In genomic region chr1:27542463-27543273, GRCh38 we compare ENCODE assay signal across 8 cellular contexts. TPM values are rescaled to one million over a fixed set of nuclear protein-coding genes. Genes with fewer than 3 reads are reported as not detected.
A peak's percentile ranks its signal among the peaks of the same experiment; 100 is the strongest.
DNase-seq lines count a peak whose midpoint lies in the region; ATAC-seq and TF ChIP-seq lines count a peak whose summit lies in the region.

No MANE protein-coding gene starts in this region.

- H3K4me3 ChIP-seq in dorsolateral prefrontal cortex: no peak overlapping the region
- H3K4me3 ChIP-seq in muscle layer of duodenum (ENCODE audit: low read depth in 1 of 2, low read length in 2 of 2): no peak overlapping the region
- H3K4me3 ChIP-seq in A673 (ENCODE audit: low read depth, low read length, poor library complexity, severe bottlenecking): no peak overlapping the region

- intact Hi-C loops in dorsolateral prefrontal cortex (cut with DNase I): loop anchor here in 1 of 2 donors (10.0 kb wide), 1 partner anchor 122 kb away; no protein-coding TSS in a partner anchor
- intact Hi-C loops in A673 (cut with micrococcal nuclease; ENCODE audit: unreplicated experiment): no loop called here

- ATAC-seq in GM18498 (IDR thresholded peaks at IDR 0.05; ENCODE audit: unreplicated experiment) (no peak), HG03354 (IDR thresholded peaks at IDR 0.05; ENCODE audit: poor library complexity, severe bottlenecking, unreplicated experiment) (no peak)

- H3K27ac ChIP-seq in RWPE1: peak overlapping the region; percentile 99
- H3K27ac ChIP-seq in dorsolateral prefrontal cortex: peak overlapping the region in 54 of 59 donors; percentile 2 to 84 (median 65)
- H3K27ac ChIP-seq in muscle layer of duodenum (ENCODE audit: low read length): peak overlapping the region; percentile 65
- no peak overlapping the region for H3K27ac ChIP-seq in A673 (ENCODE audit: low read depth, low read length, poor library complexity, severe bottlenecking)

- H3K4me1 ChIP-seq in muscle layer of duodenum (ENCODE audit: control insufficient read depth in 1 of 2, insufficient read depth in 2 of 2, low read length in 2 of 2) (peaks cover 27 to 81% of the 10 kb centered on the region in 2 donors), A673 (ENCODE audit: insufficient read depth, low read length, poor library complexity, severe bottlenecking) (no peaks in the 10 kb centered on the region)

- TF ChIP-seq CTCF in RWPE1 (conservative IDR thresholded peaks at IDR 0.05; ENCODE audit: low read depth) (no peak), dorsolateral prefrontal cortex (IDR thresholded peaks at IDR 0.05 in 54 of 56, conservative IDR thresholded peaks at IDR 0.05 in 2 of 56; ENCODE audit: low read depth in 1 of 56, partially characterized antibody in 56 of 56) (no peak), A673 (conservative IDR thresholded peaks at IDR 0.05; ENCODE audit: low read depth, low read length) (no peak)

- POLR2A ChIA-PET in RWPE1 (lab: Yijun Ruan, JAX; ENCODE audit: low non-redundant PET) (interaction anchor here (0.6 kb wide), 1 partner anchor 53 kb away, joined by 3 read pairs; the partner anchor contains the start of gene WASF2), A673 (lab: Charles Lee; ENCODE audit: low non-redundant PET) (no interaction called here)

- no TSS peak for BruUV-seq in A673 (replicated peaks; lab: Mats Ljungman, UMichigan)

- CTCF ChIA-PET in RWPE1 (lab: Yijun Ruan, JAX): interaction anchor here (0.6 to 3.4 kb wide), 3 partner anchors 14 to 115 kb away, joined by 3 to 28 read pairs (median 9); no protein-coding TSS in a partner anchor
- CTCF ChIA-PET in A673 (lab: Charles Lee): no interaction called here

- H3K36me3 ChIP-seq in muscle layer of duodenum (ENCODE audit: control insufficient read depth in 1 of 2, insufficient read depth in 2 of 2, low read length in 2 of 2) (peaks cover 3 to 24% of the 10 kb centered on the region in 2 donors), A673 (ENCODE audit: insufficient read depth, low read length, poor library complexity, severe bottlenecking) (peaks cover 9% of the 10 kb centered on the region)

- DNase-seq in ELR (ENCODE audit: low read depth) (peak; percentile 86), RWPE1 (ENCODE audit: low spot score) (peak; percentile 87), dorsolateral prefrontal cortex (no peak), NCI-H345 (lab: John Stamatoyannopoulos, UW) (no peak), A673 (ENCODE audit: low spot score) (no peak)

- H3K9me3 ChIP-seq in muscle layer of duodenum (ENCODE audit: control insufficient read depth in 1 of 2, low read length in 2 of 2) (no peaks in the 10 kb centered on the region), A673 (ENCODE audit: low read depth, low read length, poor library complexity, severe bottlenecking) (no peaks in the 10 kb centered on the region)

- H3K27me3 ChIP-seq in dorsolateral prefrontal cortex (no peaks in the 10 kb centered on the region), muscle layer of duodenum (ENCODE audit: low read depth, low read length) (no peaks in the 10 kb centered on the region), A673 (replicated peaks; ENCODE audit: insufficient read depth, low read depth, low read length, poor library complexity) (no peaks in the 10 kb centered on the region)

RNA-seq across cellular contexts. Expression of gene WASF2, which starts 52.7 kb away (rescaled TPM):
- total RNA-seq in dorsolateral prefrontal cortex (100 to 1,000 TPM in 6 of 120 experiments, 10 to 100 TPM in 114; 36.2 to 128 (median 63.6) TPM), A673 (2021) (131 and 133 TPM in 2 replicates)

Comparison
In these comparisons a context has a peak if more than half of its experiments do, and no peak if none do; other contexts are left out.
1. DNase-seq: peak in ELR (single experiment) and RWPE1 (single experiment); none in dorsolateral prefrontal cortex (0 of 10), NCI-H345 (single experiment) and A673 (single experiment).